31 cellular contexts compared by ENCODE assay signal in the genomic region with DNA sequence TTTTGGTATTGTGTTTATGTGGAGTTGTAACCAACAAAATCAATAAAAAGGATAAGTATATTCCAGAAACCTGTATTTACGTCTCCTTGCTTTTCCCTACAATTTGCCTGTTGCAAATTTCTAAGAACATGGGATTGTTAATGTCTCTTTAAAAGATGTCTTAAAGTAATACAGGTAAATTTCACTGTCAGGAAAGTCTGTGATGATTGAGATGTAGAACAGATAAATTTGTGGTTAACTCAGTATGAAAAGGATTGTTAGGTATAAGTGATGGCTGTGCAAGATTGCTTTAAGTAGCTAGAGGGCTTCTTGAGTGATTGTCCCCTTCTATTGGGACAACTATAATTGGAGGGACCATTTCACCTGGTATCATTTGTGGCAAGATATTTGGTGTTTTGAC.
"Had no signal": no experiment of that assay in that cellular context is flagged by ENCODE, and none has a peak within 500 bp of the region (broad histone marks: within the 10 kb centered on the region; RNA-seq: fewer than 3 reads in every experiment).

No MANE protein-coding gene starts in this region.

- H2AFZ ChIP-seq: PC-9 had no signal

- H3K36me3 Mint-ChIP-seq: T-cell had no signal

- H3K4me3 ChIP-seq: MG63, PC-9, SJCRH30, SK-N-MC had no signal

- ATAC-seq: Panc1, Right ventricle myocardium inferior, SK-N-SH treated with all-trans-retinoic acid at 6 μM for 48 hours, T-cell had no signal

- H3K4me2 ChIP-seq: PC-9 had no signal

- H3K9me3 ChIP-seq: MG63, SJCRH30 had no signal

- H3K27ac ChIP-seq: PC-9, RWPE1, SJCRH30, SK-N-MC had no signal

- DNase-seq: Kasumi-1, MG63, NCI-H1048, NCI-H1092 treated with DMSO at 0.1 percent for 48 hours, NCI-H1105 treated with DMSO at 0.1 percent for 48 hours, NCI-H1417, NCI-H1436, NCI-H146, NCI-H1694, NCI-H187, NCI-H1930, NCI-H2081, NCI-H2171 treated with DMSO at 0.1 percent for 48 hours, NCI-H2227 treated with DMSO at 0.1 percent for 48 hours, NCI-H446 treated with DMSO at 0.1 percent for 48 hours, NCI-H510A, NCI-H524, NCI-H526, NCI-H69, NCI-H748 treated with DMSO at 0.1 percent for 48 hours, NCI-H82, PC-9, SHP77, SIG-M5, SJCRH30, T-cell had no signal

- H3K27me3 ChIP-seq: MG63, SJCRH30 had no signal

- H3K4me1 ChIP-seq: SJCRH30 had no signal

- H3K27ac Mint-ChIP-seq: T-cell had no signal

- H3K36me3 ChIP-seq: MG63, SJCRH30 had no signal

- H3K4me3 Mint-ChIP-seq: T-cell had no signal
